18 cellular contexts compared by ENCODE assay signal in the genomic region with DNA sequence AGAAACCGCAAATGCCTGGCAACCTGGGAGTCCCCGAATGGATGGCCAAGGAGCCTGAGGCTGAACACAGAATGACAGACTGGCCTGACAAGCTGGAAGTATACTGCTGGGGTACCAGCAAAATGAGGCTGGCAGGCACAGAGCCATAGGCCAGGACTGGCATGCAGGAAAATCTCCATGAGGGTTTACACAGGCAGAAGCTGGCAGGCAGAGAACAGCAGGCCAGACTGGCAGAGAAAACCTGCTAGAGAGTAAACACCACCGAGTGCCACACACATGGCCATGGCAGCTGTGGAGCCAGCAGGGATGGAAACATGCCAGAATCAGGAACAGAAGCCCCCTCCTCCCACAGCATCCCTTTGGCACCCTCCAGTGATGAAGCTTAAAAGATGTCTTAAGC.
DNase-seq lines count a peak whose midpoint lies in the region; ATAC-seq, FAIRE-seq and TF ChIP-seq lines count a peak whose summit lies in the region.
"Had no signal": no experiment of that assay in that cellular context is flagged by ENCODE, and none has a peak within 500 bp of the region (broad histone marks: within the 10 kb centered on the region; RNA-seq: fewer than 3 reads in every experiment).

No MANE protein-coding gene starts in this region.

- H3K36me3 ChIP-seq in body of pancreas (replicated peaks in 1 of 2; ENCODE audit: insufficient read depth in 1 of 2, low read depth in 2 of 2) (no peaks in the 10 kb centered on the region), neuronal stem cell (replicated peaks in 1 of 2; ENCODE audit: control insufficient read depth in 2 of 2, insufficient read depth in 2 of 2, low read length in 2 of 2) (no peaks in the 10 kb centered on the region)
- H3K36me3 ChIP-seq: BLaER1 treated with 17β-estradiol and CSF1 and Interleukin-3, amounts not matched to agents 10 nM and 100 nM; Peyer's patch; thyroid gland had no signal

- no peak overlapping the region for H3K4me3 ChIP-seq in body of pancreas
- no peak overlapping the region for H3K4me3 ChIP-seq in neuronal stem cell (ENCODE audit: low read length in 2 of 2)
- H3K4me3 ChIP-seq: BLaER1 treated with 17β-estradiol and CSF1 and Interleukin-3, amounts not matched to agents 10 nM and 100 nM; Peyer's patch; thyroid gland had no signal

- H2AFZ ChIP-seq in neuronal stem cell (ENCODE audit: low read length) = no peak overlapping the region

- peak overlapping the region; percentile 27 for H2BK15ac ChIP-seq in neuronal stem cell (ENCODE audit: low read length)

- no peak for FAIRE-seq in frontal cortex (lab: Jason Lieb, UNC)
- FAIRE-seq: islet of Langerhans had no signal

- ATAC-seq in body of pancreas (no peak), GM19397 (IDR thresholded peaks at IDR 0.05; ENCODE audit: unreplicated experiment) (no peak)

- H4K91ac ChIP-seq in neuronal stem cell (ENCODE audit: low read depth, low read length, poor library complexity) = no peak overlapping the region

- H4K8ac ChIP-seq in neuronal stem cell (ENCODE audit: low read depth, low read length) = peak overlapping the region; percentile 5

- H3K23ac ChIP-seq in neuronal stem cell (ENCODE audit: low read depth, low read length, poor library complexity) = no peak overlapping the region

- H2BK5ac ChIP-seq in neuronal stem cell (ENCODE audit: low read length) = no peak overlapping the region

- no peak overlapping the region for H3K4me2 ChIP-seq in neuronal stem cell (ENCODE audit: insufficient read depth, low read length, poor library complexity, severe bottlenecking)
- H3K4me2 ChIP-seq: BLaER1 treated with 17β-estradiol and CSF1 and Interleukin-3, amounts not matched to agents 10 nM and 100 nM had no signal

- 47 to 78% methylated on average over 3 of the region's 3 CpGs for WGBS in body of pancreas, 2 donors
- WGBS in neuronal stem cell (ENCODE audit: extremely low coverage in 2 of 2, insufficient read length in 2 of 2, insufficient replicate concordance in 1 of 2), 2 donors = no CpG with 5 or more reads among the region's 3 CpGs

- DNase-seq in DMS53 (lab: John Stamatoyannopoulos, UW) (peak; percentile 31), NCI-H2081 (lab: John Stamatoyannopoulos, UW) (peak; percentile 84 to 95), body of pancreas (peak in 3 of 4 donors; percentile 13 to 30 (median 14)), neuronal stem cell (ENCODE audit: low spot score) (no peak), SIG-M5 (lab: John Stamatoyannopoulos, UW) (no peak), NK-92 (lab: John Stamatoyannopoulos, UW; ENCODE audit: unreplicated experiment) (no peak), frontal cortex (ENCODE audit: low spot score in 2 of 2) (no peak)
- DNase-seq: activated CD4-positive, alpha-beta T cell treated with anti-CD3 and anti-CD28 coated beads, Interleukin-2, amount 50 U/mL, for 1 hour; activated T-cell treated with anti-CD3 and anti-CD28 coated beads, Interleukin-2, amount 50 U/mL, for 48 hours; HFFc6; KG1; NCI-H226; Peyer's patch; thyroid gland had no signal

- TF ChIP-seq POLR2A in body of pancreas (IDR thresholded peaks at IDR 0.05) = no peak

- no peaks in the 10 kb centered on the region for H3K27me3 ChIP-seq in body of pancreas
- H3K27me3 ChIP-seq in neuronal stem cell (ENCODE audit: control insufficient read depth in 3 of 3, insufficient read depth in 3 of 3, low read depth in 1 of 3, low read length in 3 of 3) = no peaks in the 10 kb centered on the region
- H3K27me3 ChIP-seq: BLaER1 treated with 17β-estradiol and CSF1 and Interleukin-3, amounts not matched to agents 10 nM and 100 nM; Peyer's patch; thyroid gland had no signal

- H3K79me1 ChIP-seq in neuronal stem cell (ENCODE audit: low read depth, low read length) = no peaks in the 10 kb centered on the region

- H3K14ac ChIP-seq in neuronal stem cell (ENCODE audit: low read length) = no peak overlapping the region

- no peak overlapping the region for H2BK12ac ChIP-seq in neuronal stem cell (ENCODE audit: low read length)

- no peak overlapping the region for H3K9ac ChIP-seq in neuronal stem cell (ENCODE audit: low read depth, low read length, poor library complexity)
- H3K9ac ChIP-seq: BLaER1 treated with 17β-estradiol and CSF1 and Interleukin-3, amounts not matched to agents 10 nM and 100 nM had no signal

- peak overlapping the region; percentile 26 for H2AK5ac ChIP-seq in neuronal stem cell (ENCODE audit: low read depth, low read length)

- no peak overlapping the region for H2BK120ac ChIP-seq in neuronal stem cell (ENCODE audit: low read depth, low read length)

- no peaks in the 10 kb centered on the region for H3K9me3 ChIP-seq in body of pancreas
- H3K9me3 ChIP-seq in neuronal stem cell (replicated peaks in 1 of 2; ENCODE audit: control insufficient read depth in 2 of 2, insufficient read depth in 1 of 2, low read depth in 1 of 2, low read length in 2 of 2) = no peaks in the 10 kb centered on the region
- H3K9me3 ChIP-seq: BLaER1 treated with 17β-estradiol and CSF1 and Interleukin-3, amounts not matched to agents 10 nM and 100 nM; Peyer's patch; thyroid gland had no signal

- H3K4ac ChIP-seq in neuronal stem cell (ENCODE audit: low read length) = no peak overlapping the region

- intact Hi-C loops in body of pancreas (cut with DNase I) = no loop called here

- no peak for TF ChIP-seq CTCF in body of pancreas (IDR thresholded peaks at IDR 0.05)

- no peak overlapping the region for H3K27ac ChIP-seq in body of pancreas
- H3K27ac ChIP-seq in neuronal stem cell (replicated peaks; ENCODE audit: low read length) = no peak overlapping the region
- H3K27ac ChIP-seq: BLaER1 treated with 17β-estradiol and CSF1 and Interleukin-3, amounts not matched to agents 10 nM and 100 nM; HL-60; Peyer's patch; thyroid gland had no signal

- H3K4me1 ChIP-seq in body of pancreas (no peaks in the 10 kb centered on the region), neuronal stem cell (ENCODE audit: control insufficient read depth in 2 of 2, insufficient read depth in 1 of 2, low read depth in 1 of 2, low read length in 2 of 2) (no peaks in the 10 kb centered on the region)
- H3K4me1 ChIP-seq: Peyer's patch, thyroid gland had no signal

- H3K18ac ChIP-seq in neuronal stem cell (ENCODE audit: low read length) = peak overlapping the region; percentile 60

Comparison
In these comparisons a context has a peak if more than half of its experiments do, and no peak if none do; other contexts are left out.
1. DNase-seq: peak in DMS53 (single experiment), NCI-H2081 (2 of 2) and body of pancreas (3 of 4); none in neuronal stem cell (single experiment), SIG-M5 (single experiment), NK-92 (single experiment) and frontal cortex (0 of 2).